14 cellular contexts compared by ENCODE assay signal in genomic region chr2:162926501-162926900, GRCh38.
DNase-seq lines count a peak whose midpoint lies in the region; ATAC-seq and TF ChIP-seq lines count a peak whose summit lies in the region.
"Had no signal": no experiment of that assay in that cellular context is flagged by ENCODE, and none has a peak within 500 bp of the region (broad histone marks: within the 10 kb centered on the region; RNA-seq: fewer than 3 reads in every experiment).

No MANE protein-coding gene starts in this region.

- intact Hi-C loops in HCT116 (cut with micrococcal nuclease) = no loop called here

- RAD21 ChIA-PET in HCT116 (lab: Charles Lee; ENCODE audit: low non-redundant PET in 1 of 2, low total read pairs in 2 of 2, uncharacterized antibody in 2 of 2, unreplicated experiment in 2 of 2) = no interaction called here

- TF ChIP-seq RAD21 in HCT116 (IDR thresholded peaks at IDR 0.05; ENCODE audit: low read depth) = no peak

- H3K27ac ChIP-seq in HCT116 (ENCODE audit: low read depth, low read length) (no peak overlapping the region), SJSA1 (peak overlapping the region; percentile 63)

- no peak for TF ChIP-seq CTCF in HCT116 (IDR thresholded peaks at IDR 0.05 in 2 of 3, conservative IDR thresholded peaks at IDR 0.05 in 1 of 3; ENCODE audit: borderline replicate concordance in 1 of 3, insufficient read depth in 1 of 3, low read depth in 2 of 3, low read length in 2 of 3)

- no peak for TF ChIP-seq POLR2A in HCT116 (IDR thresholded peaks at IDR 0.05; ENCODE audit: borderline replicate concordance, extremely low read depth, insufficient read depth, insufficient read length)

- peak overlapping the region; percentile 31 for H3K4me2 ChIP-seq in HCT116 (ENCODE audit: low read length)

- CTCF ChIA-PET in HCT116 (lab: Charles Lee) = no interaction called here

- H3K36me3 ChIP-seq in HCT116 (ENCODE audit: control insufficient read depth in 1 of 2, insufficient read depth in 2 of 2, low read length in 2 of 2) (no peaks in the 10 kb centered on the region), SJSA1 (no peaks in the 10 kb centered on the region)
- H3K36me3 ChIP-seq: HAP-1 had no signal

- H3K4me3 ChIP-seq in HCT116 (replicated peaks in 1 of 2; ENCODE audit: low read depth in 1 of 2, low read length in 2 of 2) = no peak overlapping the region
- H3K4me3 ChIP-seq in SJSA1 = no peak overlapping the region
- H3K4me3 ChIP-seq: HAP-1 had no signal

- DNase-seq in HCT116 (ENCODE audit: low read depth, low spot score) = peak; percentile 23
- peak in 1 of 2 experiments; percentile 62 for DNase-seq in SJSA1 (ENCODE audit: low read depth in 1 of 2, low spot score in 2 of 2)
- DNase-seq in glomerular visceral epithelial cell (ENCODE audit: extremely low spot score) = peak; percentile 92
- peak; percentile 15 for DNase-seq in stromal cell of bone marrow (ENCODE audit: low read depth)
- no peak for DNase-seq in DMS114 treated with DMSO at 0.1 percent for 48 hours (lab: John Stamatoyannopoulos, UW; ENCODE audit: unreplicated experiment)
- no peak for DNase-seq in NCI-H524 (lab: John Stamatoyannopoulos, UW)
- DNase-seq: activated B cell treated with CpG ODN at 0.5 μM for 24 hours; activated T-cell treated with anti-CD3 and anti-CD28 coated beads, Interleukin-2, amount 50 U/mL, for 4 hours; DMS153; NCI-H2171 treated with DMSO at 0.1 percent for 48 hours; SHP77 treated with DMSO at 0.1 percent for 48 hours; stimulated activated naive CD8-positive, alpha-beta T cell treated with anti-CD3 and anti-CD28 coated beads, Interleukin-15, Interleukin-2, amounts not matched to agents 100 U/mL and 50 U/mL, for 24 hours had no signal

- H3K4me1 ChIP-seq in HCT116 (ENCODE audit: control insufficient read depth in 1 of 2, insufficient read depth in 2 of 2, low read length in 2 of 2) (peaks cover 0 to 7% of the 10 kb centered on the region in 2 experiments; a peak in 1 of 4 replicates), SJSA1 (replicated peaks) (peaks cover 15% of the 10 kb centered on the region)
- H3K4me1 ChIP-seq: HAP-1 had no signal

- no TSS peak for BruUV-seq in HCT116 (replicated peaks; lab: Mats Ljungman, UMichigan)

- no peaks in the 10 kb centered on the region for H3K79me2 ChIP-seq in HCT116 (ENCODE audit: insufficient read depth, low read length)

- H3K27me3 ChIP-seq in HCT116 (ENCODE audit: insufficient read depth, low read length) (no peaks in the 10 kb centered on the region), SJSA1 (replicated peaks) (no peaks in the 10 kb centered on the region)

- H4K20me1 ChIP-seq in HCT116 (ENCODE audit: insufficient read depth) = no peaks in the 10 kb centered on the region

- H3K9me2 ChIP-seq in HCT116 (ENCODE audit: insufficient read depth) = no peaks in the 10 kb centered on the region

- POLR2A ChIA-PET in HCT116 (lab: Charles Lee) = no interaction called here

- H3K9me3 ChIP-seq in HCT116 (ENCODE audit: control insufficient read depth in 1 of 2, insufficient read depth in 1 of 2, low read depth in 1 of 2, low read length in 2 of 2) = no peaks in the 10 kb centered on the region
- no peaks in the 10 kb centered on the region for H3K9me3 ChIP-seq in SJSA1 (replicated peaks)
- H3K9me3 ChIP-seq: HAP-1 had no signal

- H2AFZ ChIP-seq in HCT116 (ENCODE audit: low read depth, low read length, poor library complexity, severe bottlenecking) = no peak overlapping the region

- no peak overlapping the region for H3K9ac ChIP-seq in HCT116 (ENCODE audit: low read length)

- peak; percentile 59 for ATAC-seq in HCT116
- no peak for ATAC-seq in HG02588 (IDR thresholded peaks at IDR 0.05; ENCODE audit: unreplicated experiment)
- ATAC-seq: activated T-cell treated with anti-CD3 and anti-CD28 coated beads, Interleukin-2, amount 50 U/mL, for 4 hours; stimulated activated naive CD8-positive, alpha-beta T cell treated with anti-CD3 and anti-CD28 coated beads, Interleukin-15, Interleukin-2, amounts not matched to agents 100 U/mL and 50 U/mL, for 24 hours had no signal

TF ChIP-seq in HCT116, 20 proteins besides CTCF, POLR2A, EP300 and RAD21:
- TF ChIP-seq ELF1 (IDR thresholded peaks at IDR 0.05; ENCODE audit: borderline replicate concordance, low read depth) (no peak), SP1 (IDR thresholded peaks at IDR 0.05; ENCODE audit: low read depth) (peak; percentile 62), REST (IDR thresholded peaks at IDR 0.05; ENCODE audit: low read depth) (no peak), POLR2AphosphoS5 (IDR thresholded peaks at IDR 0.05; ENCODE audit: low read depth, low read length) (peak; percentile 27; the same call in 1 of the 2 replicates), CBX3 (IDR thresholded peaks at IDR 0.05; ENCODE audit: low read depth) (no peak), CEBPB (IDR thresholded peaks at IDR 0.05; ENCODE audit: low read depth) (peak; percentile 54; the same call in 1 of the 2 replicates), SIN3A (IDR thresholded peaks at IDR 0.05; ENCODE audit: low read depth) (no peak), ZNF274 (IDR thresholded peaks at IDR 0.05; ENCODE audit: low read depth, low read length) (no peak), FOSL1 (IDR thresholded peaks at IDR 0.05; ENCODE audit: low read depth) (peak; percentile 80), SRF (IDR thresholded peaks at IDR 0.05; ENCODE audit: low read depth) (0 out of 2 replicates have a peak, but pooled peaks have one; percentile 32), JUND (IDR thresholded peaks at IDR 0.05) (peak; percentile 48; the same call in 1 of the 2 replicates), MAX (IDR thresholded peaks at IDR 0.05) (peak; percentile 51)
- TF ChIP-seq, protein P1, sequence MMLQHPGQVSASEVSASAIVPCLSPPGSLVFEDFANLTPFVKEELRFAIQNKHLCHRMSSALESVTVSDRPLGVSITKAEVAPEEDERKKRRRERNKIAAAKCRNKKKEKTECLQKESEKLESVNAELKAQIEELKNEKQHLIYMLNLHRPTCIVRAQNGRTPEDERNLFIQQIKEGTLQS (IDR thresholded peaks at IDR 0.05) = no peak

Comparison
In these comparisons a context has a peak if more than half of its experiments do, and no peak if none do; other contexts are left out.
1. DNase-seq: peak in HCT116 (single experiment), glomerular visceral epithelial cell (single experiment) and stromal cell of bone marrow (single experiment); none in DMS114 treated with DMSO at 0.1 percent for 48 hours (single experiment) and NCI-H524 (0 of 2).